ENCODE assay signal across 1 cellular context in genomic region chr14:74985806-74986205, GRCh38.
TF ChIP-seq lines count a peak whose summit lies in the region.

No MANE protein-coding gene starts in this region.

TF ChIP-seq in K562, 482 proteins besides CTCF, POLR2A, EP300 and RAD21 (continued from another document):
- TF ChIP-seq ZNF280A (IDR thresholded peaks at IDR 0.05; ENCODE audit: low read depth, partially characterized antibody) (no peak), SNAPC5 (CRISPR knock-in tag; IDR thresholded peaks at IDR 0.05) (no peak)
